ENCODE assay signal across 15 cellular contexts in the genomic region with DNA sequence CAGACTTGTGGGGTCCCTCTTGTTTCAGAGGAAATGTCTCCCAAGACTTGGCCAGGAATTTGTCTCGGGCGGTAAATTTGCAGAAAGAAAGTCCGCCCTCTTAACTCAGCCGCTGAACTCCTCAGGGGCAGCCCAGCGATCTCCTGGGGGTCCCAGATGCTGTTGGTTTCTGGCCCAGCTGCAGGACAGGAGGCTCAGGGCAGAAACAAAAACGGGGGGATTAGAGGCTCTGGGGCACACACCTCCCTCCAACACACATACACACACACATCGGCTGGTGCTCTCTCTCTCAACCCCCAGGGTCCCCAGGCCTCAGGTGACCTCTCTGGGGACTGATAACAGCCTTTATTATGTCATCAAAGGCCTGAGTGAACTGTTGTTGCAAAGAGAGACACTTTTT.
"Had no signal": no experiment of that assay in that cellular context is flagged by ENCODE, and none has a peak within 500 bp of the region (broad histone marks: within the 10 kb centered on the region; RNA-seq: fewer than 3 reads in every experiment).

No MANE protein-coding gene starts in this region.

- DNase-seq: activated CD4-positive, alpha-beta T cell treated with anti-CD3 and anti-CD28 coated beads, Interleukin-2, amount 10 ng/mL, durations not matched to agents 7 days and 5 days; activated CD4-positive, CD25-positive, alpha-beta regulatory T cell; activated CD8-positive, alpha-beta memory T cell treated with anti-CD3 and anti-CD28 coated beads for 24 hours; activated naive CD4-positive, alpha-beta T cell treated with anti-CD3 and anti-CD28 coated beads, Interleukin-2, amount 10 ng/mL, durations not matched to agents 7 days and 5 days; amygdala; brain microvascular endothelial cell; cerebellar nuclear complex; mammary epithelial cell; nephron progenitor cell; retina; T-helper 17 cell had no signal

- H3K36me3 ChIP-seq: brain microvascular endothelial cell, pancreas had no signal

- H3K4me1 ChIP-seq: pancreas had no signal

- H3K4me3 Mint-ChIP-seq: activated CD4-positive, alpha-beta T cell treated with anti-CD3 and anti-CD28 coated beads, Interleukin-2, amount 10 ng/mL, durations not matched to agents 7 days and 5 days; activated naive CD4-positive, alpha-beta T cell treated with anti-CD3 and anti-CD28 coated beads, Interleukin-2, amount 10 ng/mL, durations not matched to agents 7 days and 5 days; nephron progenitor cell; stimulated activated memory B cell treated with anti-CD40 and anti-IgM and Interleukin-4, amounts not matched to agents 10 μg/mL and 1 μg/mL and 100 μg/mL, for 72 hours had no signal

- H3K27me3 Mint-ChIP-seq: activated CD4-positive, alpha-beta T cell treated with anti-CD3 and anti-CD28 coated beads, Interleukin-2, amount 10 ng/mL, durations not matched to agents 7 days and 5 days; activated naive CD4-positive, alpha-beta T cell treated with anti-CD3 and anti-CD28 coated beads, Interleukin-2, amount 10 ng/mL, durations not matched to agents 7 days and 5 days; stimulated activated memory B cell treated with anti-CD40 and anti-IgM and Interleukin-4, amounts not matched to agents 10 μg/mL and 1 μg/mL and 100 μg/mL, for 72 hours; T-helper 17 cell had no signal

- ATAC-seq: mucosa of descending colon; stimulated activated memory B cell treated with anti-CD40 and anti-IgM and Interleukin-4, amounts not matched to agents 10 μg/mL and 1 μg/mL and 100 μg/mL, for 72 hours; T-helper 17 cell had no signal

- H3K4me3 ChIP-seq: mucosa of descending colon, pancreas had no signal

- H3K9me3 ChIP-seq: pancreas had no signal

- H3K27ac ChIP-seq: brain microvascular endothelial cell, pancreas had no signal

- FAIRE-seq: pancreas, TTC549 had no signal

- H3K27me3 ChIP-seq: brain microvascular endothelial cell, pancreas had no signal

- H3K27ac Mint-ChIP-seq: activated CD4-positive, alpha-beta T cell treated with anti-CD3 and anti-CD28 coated beads, Interleukin-2, amount 10 ng/mL, durations not matched to agents 7 days and 5 days; activated naive CD4-positive, alpha-beta T cell treated with anti-CD3 and anti-CD28 coated beads, Interleukin-2, amount 10 ng/mL, durations not matched to agents 7 days and 5 days; nephron progenitor cell had no signal
